ENCODE assay signal across 8 cellular contexts in the genomic region with DNA sequence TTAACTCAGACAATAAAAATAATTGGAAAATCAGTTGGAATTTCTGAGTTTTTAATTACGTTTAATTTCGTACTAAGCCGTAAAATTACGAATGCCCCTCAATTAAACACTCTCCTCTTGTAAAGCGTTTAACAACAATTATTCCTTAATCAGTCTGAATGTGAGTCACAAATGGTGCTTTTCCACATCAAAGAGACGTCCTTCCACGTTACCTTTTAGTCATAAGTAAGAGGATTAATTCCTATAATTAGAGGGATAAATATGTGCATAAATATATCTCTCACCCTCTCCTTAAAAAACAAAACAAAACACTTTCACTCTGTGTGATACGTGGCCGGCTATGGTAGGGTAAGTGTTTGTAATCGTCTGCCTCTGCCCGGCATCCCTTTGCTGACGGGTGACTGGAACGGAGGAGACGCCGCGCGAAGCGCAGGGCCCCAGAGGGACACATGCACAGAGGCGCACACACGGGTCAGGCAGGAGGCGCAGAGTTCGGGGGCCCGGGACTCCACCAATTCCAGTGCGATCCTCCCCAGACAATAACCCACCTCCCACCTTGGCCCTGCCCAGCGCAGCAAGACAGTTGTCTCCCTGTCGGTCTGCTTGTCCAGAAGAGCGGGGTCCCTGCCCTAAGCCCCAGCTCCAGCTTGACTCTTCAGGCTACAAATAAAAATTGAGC. TPM values are rescaled to one million over a fixed set of nuclear protein-coding genes. Genes with fewer than 3 reads are reported as not detected.
DNase-seq lines count a peak whose midpoint lies in the region; ATAC-seq and TF ChIP-seq lines count a peak whose summit lies in the region.

No MANE protein-coding gene starts in this region.

- H3K27me3 ChIP-seq in CD8-positive, alpha-beta memory T cell (ENCODE audit: insufficient read depth, low read length, poor library complexity, severe bottlenecking), result peaks cover 51% of the 10 kb centered on the region
- peaks cover 22% of the 10 kb centered on the region for H3K27me3 ChIP-seq in Panc1 (ENCODE audit: control insufficient read depth, insufficient read depth, low read length)

- POLR2A ChIA-PET in CD8-positive, alpha-beta memory T cell (lab: Charles Lee), result no interaction called here
- POLR2A ChIA-PET in Panc1 (lab: Charles Lee), result no interaction called here

- H3K27ac Mint-ChIP-seq in CD8-positive, alpha-beta memory T cell, result peak overlapping the region in 1 of 8 donors; percentile 3
- peak overlapping the region; percentile 98 to 100 (median 100) for H3K27ac Mint-ChIP-seq in nephron

- H3K4me3 Mint-ChIP-seq in CD8-positive, alpha-beta memory T cell, result peak overlapping the region in 5 of 7 donors; percentile 14 to 65 (median 20)
- peak overlapping the region; percentile 88 to 98 (median 89) for H3K4me3 Mint-ChIP-seq in nephron

- peaks cover 0 to 3% (median 1%) of the 10 kb centered on the region in 3 donors for H3K36me3 Mint-ChIP-seq in CD8-positive, alpha-beta memory T cell
- H3K36me3 Mint-ChIP-seq in nephron (ENCODE audit: low read depth), result peaks cover 6% of the 10 kb centered on the region

- BruUV-seq in Panc1 (replicated peaks; lab: Mats Ljungman, UMichigan), result no TSS peak

- H3K4me1 Mint-ChIP-seq in CD8-positive, alpha-beta memory T cell, result peaks cover 6 to 28% (median 20%) of the 10 kb centered on the region in 3 donors
- H3K4me1 Mint-ChIP-seq in nephron, result peaks cover 50% of the 10 kb centered on the region

- H3K27me3 Mint-ChIP-seq in CD8-positive, alpha-beta memory T cell, result peaks cover 81 to 99% of the 10 kb centered on the region in 2 donors
- peaks cover 77% of the 10 kb centered on the region for H3K27me3 Mint-ChIP-seq in nephron (ENCODE audit: low read depth)

- no peak overlapping the region for H3K27ac ChIP-seq in CD8-positive, alpha-beta memory T cell (ENCODE audit: low read depth, low read length)
- H3K27ac ChIP-seq in Panc1 (ENCODE audit: low read length), result no peak overlapping the region

- peaks cover 6% of the 10 kb centered on the region for H3K4me1 ChIP-seq in CD8-positive, alpha-beta memory T cell (ENCODE audit: insufficient read depth, low read length)
- peaks cover 13% of the 10 kb centered on the region; the same call in 1 of the 2 replicates for H3K4me1 ChIP-seq in Panc1 (ENCODE audit: control insufficient read depth, insufficient read depth, low read length)

- H3K9me3 ChIP-seq in CD8-positive, alpha-beta memory T cell (ENCODE audit: low read length), result no peaks in the 10 kb centered on the region
- no peaks in the 10 kb centered on the region for H3K9me3 ChIP-seq in Panc1 (ENCODE audit: control insufficient read depth, insufficient read depth, low read depth, low read length)

- TF ChIP-seq CTCF in Panc1 (IDR thresholded peaks at IDR 0.05) (no peak), fibroblast of pulmonary artery (IDR thresholded peaks at IDR 0.05; ENCODE audit: low read length, missing control alignments) (no peak), nephron (IDR thresholded peaks at IDR 0.05; ENCODE audit: unreplicated experiment in 3 of 3) (no peak)

- in situ Hi-C loops in Panc1 (cut with HindIII; ENCODE audit: low pct_unique_long_range_greater_than_20kb, low sequenced_read_pairs), result loop anchor here (25.0 kb wide), 1 partner anchor 198 kb away; no protein-coding TSS in a partner anchor

- no peaks in the 10 kb centered on the region for H3K36me3 ChIP-seq in CD8-positive, alpha-beta memory T cell (ENCODE audit: insufficient read depth, low read length)
- H3K36me3 ChIP-seq in Panc1 (ENCODE audit: control insufficient read depth, insufficient read depth, low read length), result no peaks in the 10 kb centered on the region

- H3K4me3 ChIP-seq in CD8-positive, alpha-beta memory T cell (ENCODE audit: low read length), result no peak overlapping the region
- H3K4me3 ChIP-seq in Panc1 (ENCODE audit: low read depth in 2 of 2, low read length in 2 of 2) (peak overlapping the region; percentile 35 to 62), fibroblast of pulmonary artery (replicated peaks; ENCODE audit: low read depth, low read length) (peak overlapping the region; percentile 50)

- intact Hi-C loops in Panc1 (cut with micrococcal nuclease; ENCODE audit: unreplicated experiment), result no loop called here

- ATAC-seq in Panc1, result peak; percentile 80
- ATAC-seq in GM18907 (IDR thresholded peaks at IDR 0.05; ENCODE audit: unreplicated experiment), result no peak
- ATAC-seq in GM21717 (IDR thresholded peaks at IDR 0.05; ENCODE audit: unreplicated experiment), result no peak

- no peak for DNase-seq in CD8-positive, alpha-beta memory T cell
- DNase-seq in Panc1 (ENCODE audit: low read depth, low spot score), result no peak
- peak; percentile 79 for DNase-seq in fibroblast of pulmonary artery (ENCODE audit: low read depth)
- DNase-seq in activated CD4-positive, CD25-positive, alpha-beta regulatory T cell (lab: John Stamatoyannopoulos, UW), result no peak
- DNase-seq in RKO (ENCODE audit: low spot score), result no peak

- H3K9me3 Mint-ChIP-seq in CD8-positive, alpha-beta memory T cell, result peaks cover 13 to 33% (median 24%) of the 10 kb centered on the region in 5 donors
- no peaks in the 10 kb centered on the region for H3K9me3 Mint-ChIP-seq in nephron

- CTCF ChIA-PET in CD8-positive, alpha-beta memory T cell (lab: Charles Lee), result interaction anchor here (1.4 kb wide), 1 partner anchor 11 kb away, joined by 6 read pairs; no protein-coding TSS in a partner anchor
- CTCF ChIA-PET in Panc1 (lab: Charles Lee), result no interaction called here

RNA-seq across cellular contexts. Expression of gene MEIS2, which starts 9.7 kb away (rescaled TPM):
- total RNA-seq in CD8-positive, alpha-beta memory T cell, result not detected
- not detected for polyA plus RNA-seq in CD8-positive, alpha-beta memory T cell
- total RNA-seq in Panc1 (2021; ENCODE audit: unreplicated experiment), result 9.3 TPM
- polyA plus RNA-seq in Panc1 (2012; ENCODE audit: insufficient read length), result 8.1 TPM
